In the genomic region with DNA sequence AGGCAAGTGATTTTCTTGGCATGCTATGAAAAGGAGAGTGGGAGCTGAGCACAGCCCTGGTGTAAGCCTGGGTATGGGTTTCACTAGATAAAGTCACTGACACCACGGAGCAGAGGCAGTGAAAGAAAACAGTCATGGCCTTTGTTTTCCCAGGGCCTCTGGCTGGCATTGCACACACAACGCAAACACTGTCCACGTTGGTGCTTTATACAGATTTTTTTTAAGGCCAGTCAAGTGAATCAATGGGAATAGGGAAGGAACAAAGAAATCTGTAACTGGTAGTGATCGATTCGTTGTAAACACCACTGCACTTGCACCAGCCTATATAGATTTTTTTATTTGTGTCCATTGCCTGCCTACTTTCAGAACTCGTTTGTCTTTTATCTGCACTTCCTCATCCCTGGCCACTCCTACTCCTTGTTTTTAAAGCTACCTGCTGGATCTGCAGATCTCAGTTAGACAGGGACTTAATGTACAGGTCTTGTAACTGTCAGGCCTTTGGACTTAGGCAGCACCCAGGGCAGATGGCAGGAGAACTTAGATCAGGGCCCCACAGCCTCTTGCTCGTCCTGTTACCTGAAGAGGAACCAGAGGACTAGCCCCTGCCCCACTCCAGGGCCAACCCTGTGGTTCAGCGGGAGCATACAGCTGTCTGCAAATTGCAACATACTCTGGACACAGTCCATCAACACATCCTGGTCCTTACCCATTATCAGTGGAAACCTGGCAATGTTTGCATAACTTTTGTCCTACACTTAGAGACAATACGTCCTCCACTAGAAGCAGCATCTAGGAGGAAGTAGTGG, we compare ENCODE assay signal across 1 cellular context.
A peak's percentile ranks its signal among the peaks of the same experiment; 100 is the strongest.
TF ChIP-seq lines count a peak whose summit lies in the region.

No MANE protein-coding gene starts in this region.

TF ChIP-seq in K562, 482 proteins besides CTCF, POLR2A, EP300 and RAD21 (continued from another document and continues in another):
- TF ChIP-seq, protein P1, sequence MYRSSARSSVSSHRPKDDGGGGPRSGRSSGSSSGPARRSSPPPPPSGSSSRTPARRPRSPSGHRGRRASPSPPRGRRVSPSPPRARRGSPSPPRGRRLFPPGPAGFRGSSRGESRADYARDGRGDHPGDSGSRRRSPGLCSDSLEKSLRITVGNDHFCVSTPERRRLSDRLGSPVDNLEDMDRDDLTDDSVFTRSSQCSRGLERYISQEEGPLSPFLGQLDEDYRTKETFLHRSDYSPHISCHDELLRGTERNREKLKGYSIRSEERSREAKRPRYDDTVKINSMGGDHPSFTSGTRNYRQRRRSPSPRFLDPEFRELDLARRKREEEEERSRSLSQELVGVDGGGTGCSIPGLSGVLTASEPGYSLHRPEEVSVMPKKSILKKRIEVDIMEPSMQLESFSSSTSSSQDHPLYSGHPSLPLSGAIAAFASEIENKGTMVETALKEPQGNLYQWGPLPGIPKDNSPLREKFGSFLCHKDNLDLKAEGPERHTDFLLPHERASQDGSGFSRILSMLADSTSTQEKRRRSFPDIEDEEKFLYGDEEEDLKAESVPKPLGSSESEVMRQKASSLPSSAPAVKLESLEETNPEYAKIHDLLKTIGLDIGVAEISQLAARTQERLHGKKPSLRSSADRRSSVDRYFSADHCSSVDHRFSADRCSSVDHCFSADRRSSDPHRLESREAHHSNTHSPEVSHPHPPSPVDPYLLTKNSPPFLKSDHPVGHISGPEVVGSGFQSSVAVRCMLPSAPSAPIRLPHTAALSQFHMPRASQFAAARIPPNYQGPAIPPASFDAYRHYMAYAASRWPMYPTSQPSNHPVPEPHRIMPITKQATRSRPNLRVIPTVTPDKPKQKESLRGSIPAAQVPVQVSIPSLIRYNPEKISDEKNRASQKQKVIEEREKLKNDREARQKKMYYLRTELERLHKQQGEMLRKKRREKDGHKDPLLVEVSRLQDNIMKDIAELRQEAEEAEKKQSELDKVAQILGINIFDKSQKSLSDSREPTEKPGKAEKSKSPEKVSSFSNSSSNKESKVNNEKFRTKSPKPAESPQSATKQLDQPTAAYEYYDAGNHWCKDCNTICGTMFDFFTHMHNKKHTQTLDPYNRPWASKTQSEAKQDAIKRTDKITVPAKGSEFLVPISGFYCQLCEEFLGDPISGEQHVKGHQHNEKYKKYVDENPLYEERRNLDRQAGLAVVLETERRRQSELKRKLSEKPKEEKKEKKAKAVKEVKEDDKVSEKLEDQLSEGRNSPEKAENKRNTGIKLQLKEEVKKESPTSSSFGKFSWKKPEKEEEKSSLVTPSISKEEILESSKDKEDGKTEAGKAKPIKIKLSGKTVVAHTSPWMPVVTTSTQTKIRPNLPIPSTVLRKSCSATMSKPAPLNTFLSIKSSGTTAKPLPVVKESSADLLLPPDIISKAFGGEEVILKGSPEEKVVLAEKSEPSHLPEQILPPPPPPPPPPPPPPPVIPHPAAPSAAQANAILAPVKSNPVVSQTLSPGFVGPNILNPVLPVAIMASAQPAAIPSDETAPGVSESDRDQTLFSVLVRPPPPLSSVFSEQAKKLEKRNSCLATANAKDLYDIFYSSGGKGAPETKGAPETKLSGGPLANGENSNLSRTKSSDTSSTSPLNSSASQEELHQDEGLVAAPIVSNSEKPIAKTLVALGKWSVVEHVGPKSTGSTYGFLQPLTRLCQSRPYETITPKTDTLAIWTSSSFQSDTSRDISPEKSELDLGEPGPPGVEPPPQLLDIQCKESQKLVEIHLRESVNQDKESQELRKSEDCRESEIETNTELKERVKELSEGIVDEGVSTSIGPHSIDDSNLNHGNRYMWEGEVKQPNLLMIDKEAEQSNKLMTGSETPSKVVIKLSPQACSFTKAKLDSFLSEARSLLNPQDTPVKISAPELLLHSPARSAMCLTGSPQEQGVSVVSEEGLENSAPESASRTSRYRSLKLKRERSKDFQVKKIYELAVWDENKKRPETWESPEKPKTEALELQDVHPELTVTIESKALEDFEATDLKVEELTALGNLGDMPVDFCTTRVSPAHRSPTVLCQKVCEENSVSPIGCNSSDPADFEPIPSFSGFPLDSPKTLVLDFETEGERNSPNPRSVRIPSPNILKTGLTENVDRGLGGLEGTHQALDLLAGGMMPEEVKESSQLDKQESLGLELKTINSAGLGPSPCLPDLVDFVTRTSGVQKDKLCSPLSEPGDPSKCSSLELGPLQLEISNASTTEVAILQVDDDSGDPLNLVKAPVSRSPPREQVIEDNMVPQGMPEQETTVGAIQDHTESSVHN (IDR thresholded peaks at IDR 0.05; ENCODE audit: borderline replicate concordance in 1 of 2, low read depth in 1 of 2) = peak; percentile 48 to 60; a peak in 1 of 4 replicates
- no peak for TF ChIP-seq ARNT (IDR thresholded peaks at IDR 0.05)
- peak in 1 of 2 experiments; percentile 49; a peak in 1 of 4 replicates for TF ChIP-seq KDM1A (IDR thresholded peaks at IDR 0.05)
- TF ChIP-seq, protein P2, sequence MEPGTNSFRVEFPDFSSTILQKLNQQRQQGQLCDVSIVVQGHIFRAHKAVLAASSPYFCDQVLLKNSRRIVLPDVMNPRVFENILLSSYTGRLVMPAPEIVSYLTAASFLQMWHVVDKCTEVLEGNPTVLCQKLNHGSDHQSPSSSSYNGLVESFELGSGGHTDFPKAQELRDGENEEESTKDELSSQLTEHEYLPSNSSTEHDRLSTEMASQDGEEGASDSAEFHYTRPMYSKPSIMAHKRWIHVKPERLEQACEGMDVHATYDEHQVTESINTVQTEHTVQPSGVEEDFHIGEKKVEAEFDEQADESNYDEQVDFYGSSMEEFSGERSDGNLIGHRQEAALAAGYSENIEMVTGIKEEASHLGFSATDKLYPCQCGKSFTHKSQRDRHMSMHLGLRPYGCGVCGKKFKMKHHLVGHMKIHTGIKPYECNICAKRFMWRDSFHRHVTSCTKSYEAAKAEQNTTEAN (CRISPR knock-in tag; IDR thresholded peaks at IDR 0.05) = no peak
- no peak for TF ChIP-seq NCOA2 (IDR thresholded peaks at IDR 0.05; ENCODE audit: partially characterized antibody in 2 of 2)
- TF ChIP-seq, protein P3, sequence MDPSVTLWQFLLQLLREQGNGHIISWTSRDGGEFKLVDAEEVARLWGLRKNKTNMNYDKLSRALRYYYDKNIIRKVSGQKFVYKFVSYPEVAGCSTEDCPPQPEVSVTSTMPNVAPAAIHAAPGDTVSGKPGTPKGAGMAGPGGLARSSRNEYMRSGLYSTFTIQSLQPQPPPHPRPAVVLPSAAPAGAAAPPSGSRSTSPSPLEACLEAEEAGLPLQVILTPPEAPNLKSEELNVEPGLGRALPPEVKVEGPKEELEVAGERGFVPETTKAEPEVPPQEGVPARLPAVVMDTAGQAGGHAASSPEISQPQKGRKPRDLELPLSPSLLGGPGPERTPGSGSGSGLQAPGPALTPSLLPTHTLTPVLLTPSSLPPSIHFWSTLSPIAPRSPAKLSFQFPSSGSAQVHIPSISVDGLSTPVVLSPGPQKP (CRISPR knock-in tag; IDR thresholded peaks at IDR 0.05) = no peak
- 0 out of 2 replicates have a peak, but pooled peaks have one; percentile 19 for TF ChIP-seq JUN (IDR thresholded peaks at IDR 0.05; ENCODE audit: borderline replicate concordance, low read depth, low read length)
- TF ChIP-seq JUN (CRISPR knock-in tag; IDR thresholded peaks at IDR 0.05; ENCODE audit: borderline replicate concordance) = no peak
- no peak for TF ChIP-seq ETS2 (tag; IDR thresholded peaks at IDR 0.05; ENCODE audit: borderline replicate concordance, poor library complexity, severe bottlenecking)
- no peak for TF ChIP-seq ZNF253 (CRISPR knock-in tag; conservative IDR thresholded peaks at IDR 0.05)
- TF ChIP-seq THRAP3 (IDR thresholded peaks at IDR 0.05; ENCODE audit: borderline replicate concordance) = no peak
- TF ChIP-seq KLF1 (tag; IDR thresholded peaks at IDR 0.05) = no peak
- no peak for TF ChIP-seq NFXL1 (CRISPR knock-in tag; IDR thresholded peaks at IDR 0.05)
- TF ChIP-seq, protein P4, sequence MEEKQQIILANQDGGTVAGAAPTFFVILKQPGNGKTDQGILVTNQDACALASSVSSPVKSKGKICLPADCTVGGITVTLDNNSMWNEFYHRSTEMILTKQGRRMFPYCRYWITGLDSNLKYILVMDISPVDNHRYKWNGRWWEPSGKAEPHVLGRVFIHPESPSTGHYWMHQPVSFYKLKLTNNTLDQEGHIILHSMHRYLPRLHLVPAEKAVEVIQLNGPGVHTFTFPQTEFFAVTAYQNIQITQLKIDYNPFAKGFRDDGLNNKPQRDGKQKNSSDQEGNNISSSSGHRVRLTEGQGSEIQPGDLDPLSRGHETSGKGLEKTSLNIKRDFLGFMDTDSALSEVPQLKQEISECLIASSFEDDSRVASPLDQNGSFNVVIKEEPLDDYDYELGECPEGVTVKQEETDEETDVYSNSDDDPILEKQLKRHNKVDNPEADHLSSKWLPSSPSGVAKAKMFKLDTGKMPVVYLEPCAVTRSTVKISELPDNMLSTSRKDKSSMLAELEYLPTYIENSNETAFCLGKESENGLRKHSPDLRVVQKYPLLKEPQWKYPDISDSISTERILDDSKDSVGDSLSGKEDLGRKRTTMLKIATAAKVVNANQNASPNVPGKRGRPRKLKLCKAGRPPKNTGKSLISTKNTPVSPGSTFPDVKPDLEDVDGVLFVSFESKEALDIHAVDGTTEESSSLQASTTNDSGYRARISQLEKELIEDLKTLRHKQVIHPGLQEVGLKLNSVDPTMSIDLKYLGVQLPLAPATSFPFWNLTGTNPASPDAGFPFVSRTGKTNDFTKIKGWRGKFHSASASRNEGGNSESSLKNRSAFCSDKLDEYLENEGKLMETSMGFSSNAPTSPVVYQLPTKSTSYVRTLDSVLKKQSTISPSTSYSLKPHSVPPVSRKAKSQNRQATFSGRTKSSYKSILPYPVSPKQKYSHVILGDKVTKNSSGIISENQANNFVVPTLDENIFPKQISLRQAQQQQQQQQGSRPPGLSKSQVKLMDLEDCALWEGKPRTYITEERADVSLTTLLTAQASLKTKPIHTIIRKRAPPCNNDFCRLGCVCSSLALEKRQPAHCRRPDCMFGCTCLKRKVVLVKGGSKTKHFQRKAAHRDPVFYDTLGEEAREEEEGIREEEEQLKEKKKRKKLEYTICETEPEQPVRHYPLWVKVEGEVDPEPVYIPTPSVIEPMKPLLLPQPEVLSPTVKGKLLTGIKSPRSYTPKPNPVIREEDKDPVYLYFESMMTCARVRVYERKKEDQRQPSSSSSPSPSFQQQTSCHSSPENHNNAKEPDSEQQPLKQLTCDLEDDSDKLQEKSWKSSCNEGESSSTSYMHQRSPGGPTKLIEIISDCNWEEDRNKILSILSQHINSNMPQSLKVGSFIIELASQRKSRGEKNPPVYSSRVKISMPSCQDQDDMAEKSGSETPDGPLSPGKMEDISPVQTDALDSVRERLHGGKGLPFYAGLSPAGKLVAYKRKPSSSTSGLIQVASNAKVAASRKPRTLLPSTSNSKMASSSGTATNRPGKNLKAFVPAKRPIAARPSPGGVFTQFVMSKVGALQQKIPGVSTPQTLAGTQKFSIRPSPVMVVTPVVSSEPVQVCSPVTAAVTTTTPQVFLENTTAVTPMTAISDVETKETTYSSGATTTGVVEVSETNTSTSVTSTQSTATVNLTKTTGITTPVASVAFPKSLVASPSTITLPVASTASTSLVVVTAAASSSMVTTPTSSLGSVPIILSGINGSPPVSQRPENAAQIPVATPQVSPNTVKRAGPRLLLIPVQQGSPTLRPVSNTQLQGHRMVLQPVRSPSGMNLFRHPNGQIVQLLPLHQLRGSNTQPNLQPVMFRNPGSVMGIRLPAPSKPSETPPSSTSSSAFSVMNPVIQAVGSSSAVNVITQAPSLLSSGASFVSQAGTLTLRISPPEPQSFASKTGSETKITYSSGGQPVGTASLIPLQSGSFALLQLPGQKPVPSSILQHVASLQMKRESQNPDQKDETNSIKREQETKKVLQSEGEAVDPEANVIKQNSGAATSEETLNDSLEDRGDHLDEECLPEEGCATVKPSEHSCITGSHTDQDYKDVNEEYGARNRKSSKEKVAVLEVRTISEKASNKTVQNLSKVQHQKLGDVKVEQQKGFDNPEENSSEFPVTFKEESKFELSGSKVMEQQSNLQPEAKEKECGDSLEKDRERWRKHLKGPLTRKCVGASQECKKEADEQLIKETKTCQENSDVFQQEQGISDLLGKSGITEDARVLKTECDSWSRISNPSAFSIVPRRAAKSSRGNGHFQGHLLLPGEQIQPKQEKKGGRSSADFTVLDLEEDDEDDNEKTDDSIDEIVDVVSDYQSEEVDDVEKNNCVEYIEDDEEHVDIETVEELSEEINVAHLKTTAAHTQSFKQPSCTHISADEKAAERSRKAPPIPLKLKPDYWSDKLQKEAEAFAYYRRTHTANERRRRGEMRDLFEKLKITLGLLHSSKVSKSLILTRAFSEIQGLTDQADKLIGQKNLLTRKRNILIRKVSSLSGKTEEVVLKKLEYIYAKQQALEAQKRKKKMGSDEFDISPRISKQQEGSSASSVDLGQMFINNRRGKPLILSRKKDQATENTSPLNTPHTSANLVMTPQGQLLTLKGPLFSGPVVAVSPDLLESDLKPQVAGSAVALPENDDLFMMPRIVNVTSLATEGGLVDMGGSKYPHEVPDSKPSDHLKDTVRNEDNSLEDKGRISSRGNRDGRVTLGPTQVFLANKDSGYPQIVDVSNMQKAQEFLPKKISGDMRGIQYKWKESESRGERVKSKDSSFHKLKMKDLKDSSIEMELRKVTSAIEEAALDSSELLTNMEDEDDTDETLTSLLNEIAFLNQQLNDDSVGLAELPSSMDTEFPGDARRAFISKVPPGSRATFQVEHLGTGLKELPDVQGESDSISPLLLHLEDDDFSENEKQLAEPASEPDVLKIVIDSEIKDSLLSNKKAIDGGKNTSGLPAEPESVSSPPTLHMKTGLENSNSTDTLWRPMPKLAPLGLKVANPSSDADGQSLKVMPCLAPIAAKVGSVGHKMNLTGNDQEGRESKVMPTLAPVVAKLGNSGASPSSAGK (IDR thresholded peaks at IDR 0.05) = no peak
- TF ChIP-seq, protein P5, sequence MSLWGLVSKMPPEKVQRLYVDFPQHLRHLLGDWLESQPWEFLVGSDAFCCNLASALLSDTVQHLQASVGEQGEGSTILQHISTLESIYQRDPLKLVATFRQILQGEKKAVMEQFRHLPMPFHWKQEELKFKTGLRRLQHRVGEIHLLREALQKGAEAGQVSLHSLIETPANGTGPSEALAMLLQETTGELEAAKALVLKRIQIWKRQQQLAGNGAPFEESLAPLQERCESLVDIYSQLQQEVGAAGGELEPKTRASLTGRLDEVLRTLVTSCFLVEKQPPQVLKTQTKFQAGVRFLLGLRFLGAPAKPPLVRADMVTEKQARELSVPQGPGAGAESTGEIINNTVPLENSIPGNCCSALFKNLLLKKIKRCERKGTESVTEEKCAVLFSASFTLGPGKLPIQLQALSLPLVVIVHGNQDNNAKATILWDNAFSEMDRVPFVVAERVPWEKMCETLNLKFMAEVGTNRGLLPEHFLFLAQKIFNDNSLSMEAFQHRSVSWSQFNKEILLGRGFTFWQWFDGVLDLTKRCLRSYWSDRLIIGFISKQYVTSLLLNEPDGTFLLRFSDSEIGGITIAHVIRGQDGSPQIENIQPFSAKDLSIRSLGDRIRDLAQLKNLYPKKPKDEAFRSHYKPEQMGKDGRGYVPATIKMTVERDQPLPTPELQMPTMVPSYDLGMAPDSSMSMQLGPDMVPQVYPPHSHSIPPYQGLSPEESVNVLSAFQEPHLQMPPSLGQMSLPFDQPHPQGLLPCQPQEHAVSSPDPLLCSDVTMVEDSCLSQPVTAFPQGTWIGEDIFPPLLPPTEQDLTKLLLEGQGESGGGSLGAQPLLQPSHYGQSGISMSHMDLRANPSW (CRISPR knock-in tag; IDR thresholded peaks at IDR 0.05) = no peak
- TF ChIP-seq KAT8 (IDR thresholded peaks at IDR 0.05; ENCODE audit: low read depth) = no peak
- TF ChIP-seq ZNF316 (IDR thresholded peaks at IDR 0.05) = no peak
- TF ChIP-seq POLR2G (IDR thresholded peaks at IDR 0.05; ENCODE audit: low read depth, low read length) = no peak
- no peak for TF ChIP-seq ZBTB7A (IDR thresholded peaks at IDR 0.05; ENCODE audit: borderline replicate concordance, control insufficient read depth, low read depth, low read length)
- no peak for TF ChIP-seq ZNF232 (CRISPR knock-in tag; IDR thresholded peaks at IDR 0.05)
- no peak for TF ChIP-seq CBFB (CRISPR knock-in tag; IDR thresholded peaks at IDR 0.05)
- no peak for TF ChIP-seq ZBTB17 (CRISPR knock-in tag; IDR thresholded peaks at IDR 0.05)
- TF ChIP-seq ZNF668 (CRISPR knock-in tag; IDR thresholded peaks at IDR 0.05) = no peak
